In the genomic region with DNA sequence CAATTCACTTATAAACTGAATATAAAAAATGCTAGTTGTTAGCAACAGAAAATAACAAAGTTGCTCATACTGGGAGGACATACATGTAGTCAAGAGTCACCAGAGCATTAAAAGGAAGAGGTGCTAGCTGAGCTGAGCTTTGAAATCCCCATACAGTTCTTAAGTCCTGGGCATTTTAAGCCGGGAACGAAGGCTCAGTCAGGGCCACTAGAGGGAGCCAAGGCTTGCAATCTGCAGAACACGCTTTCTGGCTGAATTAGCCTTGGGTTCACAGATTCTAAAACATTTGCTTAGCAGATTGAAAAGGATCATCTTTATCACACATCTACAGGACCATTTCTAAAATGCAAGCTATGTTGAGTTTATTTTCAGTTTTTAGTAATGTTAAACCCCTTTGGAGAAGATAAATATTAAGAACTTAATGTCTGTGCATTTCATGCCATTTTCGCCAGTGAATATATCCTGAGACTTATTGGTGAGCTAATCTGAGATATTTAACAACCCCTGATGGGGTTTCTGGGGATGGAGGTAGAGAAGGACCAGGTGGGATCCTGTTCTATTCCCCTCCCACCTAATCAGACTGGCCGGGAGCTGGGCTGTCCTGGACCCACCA, we compare ENCODE assay signal across 7 cellular contexts. TPM values are rescaled to one million over a fixed set of nuclear protein-coding genes. Genes with fewer than 3 reads are reported as not detected.
DNase-seq lines count a peak whose midpoint lies in the region; TF ChIP-seq lines count a peak whose summit lies in the region.

No MANE protein-coding gene starts in this region.

- no peak overlapping the region for H3K27ac ChIP-seq in fibroblast of lung (ENCODE audit: insufficient read depth, low read length)
- no peak overlapping the region for H3K27ac ChIP-seq in neural cell (ENCODE audit: low read length)
- no peak overlapping the region for H3K27ac ChIP-seq in thymus (ENCODE audit: low read depth)

- TF ChIP-seq EP300 in neural cell (conservative IDR thresholded peaks at IDR 0.05; ENCODE audit: poor library complexity, severe bottlenecking), result no peak

- no peaks in the 10 kb centered on the region for H3K9me3 ChIP-seq in fibroblast of lung (ENCODE audit: control insufficient read depth, insufficient read depth, low read depth, low read length)
- H3K9me3 ChIP-seq in neural cell (ENCODE audit: low read length), result no peaks in the 10 kb centered on the region
- H3K9me3 ChIP-seq in thymus (ENCODE audit: control insufficient read depth), result no peaks in the 10 kb centered on the region

- H3K36me3 ChIP-seq in fibroblast of lung (ENCODE audit: control insufficient read depth, insufficient read depth, low read length), result no peaks in the 10 kb centered on the region
- no peaks in the 10 kb centered on the region for H3K36me3 ChIP-seq in neural cell (ENCODE audit: insufficient read depth, low read length)
- H3K36me3 ChIP-seq in thymus (ENCODE audit: control insufficient read depth, insufficient read depth), result no peaks in the 10 kb centered on the region

- no peaks in the 10 kb centered on the region for H3F3A ChIP-seq in neural cell (ENCODE audit: insufficient read depth, low read length, poor library complexity, severe bottlenecking)

- DNase-seq in HS-27A (ENCODE audit: low read depth) (peak; percentile 62), NOMO-1 treated with DMSO at 0.1 percent for 48 hours (lab: John Stamatoyannopoulos, UW; ENCODE audit: unreplicated experiment) (peak; percentile 55), activated T-cell treated with anti-CD3 and anti-CD28 coated beads for 4 hours (peak; percentile 29), fibroblast of lung (ENCODE audit: low read depth in 2 of 2) (peak; percentile 71 to 86)

- H4K20me1 ChIP-seq in fibroblast of lung (ENCODE audit: control insufficient read depth, extremely low read depth, insufficient read depth, low read length), result no peaks in the 10 kb centered on the region
- no peaks in the 10 kb centered on the region for H4K20me1 ChIP-seq in neural cell (ENCODE audit: insufficient read depth)

- no peak overlapping the region for H3K9ac ChIP-seq in fibroblast of lung (ENCODE audit: insufficient read depth, low read length)
- no peak overlapping the region for H3K9ac ChIP-seq in neural cell (ENCODE audit: low read length)

- H3K4me2 ChIP-seq in fibroblast of lung (ENCODE audit: extremely low read depth, insufficient read depth, low read length) (no peak overlapping the region), neural cell (ENCODE audit: low read length) (no peak overlapping the region)

- H2AFZ ChIP-seq in fibroblast of lung (ENCODE audit: low read length), result no peak overlapping the region
- H2AFZ ChIP-seq in neural cell (ENCODE audit: low read depth, low read length), result no peak overlapping the region

- peak; percentile 93 for TF ChIP-seq RAD21 in neural cell (conservative IDR thresholded peaks at IDR 0.05)

- no peaks in the 10 kb centered on the region for H3K9me2 ChIP-seq in neural cell (ENCODE audit: insufficient read depth, low read length)

- no peak overlapping the region for H3K4me3 ChIP-seq in fibroblast of lung (replicated peaks in 1 of 4; ENCODE audit: control extremely low read depth in 1 of 4, insufficient read depth in 1 of 4, low read depth in 3 of 4, low read length in 4 of 4)
- no peak overlapping the region for H3K4me3 ChIP-seq in neural cell (ENCODE audit: low read length)
- peak overlapping the region; percentile 30 for H3K4me3 ChIP-seq in thymus (ENCODE audit: low read length)

- 38% methylated on average over 5 of the region's 5 CpGs for WGBS in thymus

- H3K4me1 ChIP-seq in fibroblast of lung (ENCODE audit: control insufficient read depth, extremely low read depth, insufficient read depth, low read length) (no peaks in the 10 kb centered on the region), thymus (ENCODE audit: control insufficient read depth, insufficient read depth, low read length) (peaks cover 38% of the 10 kb centered on the region)

- H3K27me3 ChIP-seq in fibroblast of lung (ENCODE audit: control insufficient read depth, insufficient read depth, low read length) (peaks cover 13% of the 10 kb centered on the region), neural cell (ENCODE audit: insufficient read depth, low read depth, low read length) (no peaks in the 10 kb centered on the region), thymus (ENCODE audit: control insufficient read depth, insufficient read depth) (no peaks in the 10 kb centered on the region)

- no peaks in the 10 kb centered on the region for H3K79me2 ChIP-seq in fibroblast of lung (ENCODE audit: control insufficient read depth, insufficient read depth, low read length)
- H3K79me2 ChIP-seq in neural cell (replicated peaks; ENCODE audit: insufficient read depth, low read length), result no peaks in the 10 kb centered on the region

- TF ChIP-seq CTCF in GM12801 (IDR thresholded peaks at IDR 0.05; ENCODE audit: extremely low read depth, insufficient read length) (peak; percentile 42), fibroblast of lung (conservative IDR thresholded peaks at IDR 0.05 in 1 of 2, IDR thresholded peaks at IDR 0.05 in 1 of 2; ENCODE audit: low read depth in 1 of 2, low read length in 2 of 2) (peak; percentile 97 to 99), neural cell (IDR thresholded peaks at IDR 0.05; ENCODE audit: poor library complexity, severe bottlenecking) (peak; percentile 92)

TF ChIP-seq in neural cell, 6 proteins besides CTCF, POLR2A, EP300 and RAD21:
- TF ChIP-seq EZH2 (IDR thresholded peaks at IDR 0.05; ENCODE audit: borderline replicate concordance, insufficient read depth, low read length, poor library complexity, severe bottlenecking) (no peak), TAF1 (IDR thresholded peaks at IDR 0.05; ENCODE audit: low read depth) (no peak), POLR2AphosphoS5 (IDR thresholded peaks at IDR 0.05) (no peak), MXI1 (conservative IDR thresholded peaks at IDR 0.05; ENCODE audit: poor library complexity, severe bottlenecking) (no peak), SMC3 (conservative IDR thresholded peaks at IDR 0.05; ENCODE audit: poor library complexity) (peak; percentile 91)
- TF ChIP-seq, protein P1, sequence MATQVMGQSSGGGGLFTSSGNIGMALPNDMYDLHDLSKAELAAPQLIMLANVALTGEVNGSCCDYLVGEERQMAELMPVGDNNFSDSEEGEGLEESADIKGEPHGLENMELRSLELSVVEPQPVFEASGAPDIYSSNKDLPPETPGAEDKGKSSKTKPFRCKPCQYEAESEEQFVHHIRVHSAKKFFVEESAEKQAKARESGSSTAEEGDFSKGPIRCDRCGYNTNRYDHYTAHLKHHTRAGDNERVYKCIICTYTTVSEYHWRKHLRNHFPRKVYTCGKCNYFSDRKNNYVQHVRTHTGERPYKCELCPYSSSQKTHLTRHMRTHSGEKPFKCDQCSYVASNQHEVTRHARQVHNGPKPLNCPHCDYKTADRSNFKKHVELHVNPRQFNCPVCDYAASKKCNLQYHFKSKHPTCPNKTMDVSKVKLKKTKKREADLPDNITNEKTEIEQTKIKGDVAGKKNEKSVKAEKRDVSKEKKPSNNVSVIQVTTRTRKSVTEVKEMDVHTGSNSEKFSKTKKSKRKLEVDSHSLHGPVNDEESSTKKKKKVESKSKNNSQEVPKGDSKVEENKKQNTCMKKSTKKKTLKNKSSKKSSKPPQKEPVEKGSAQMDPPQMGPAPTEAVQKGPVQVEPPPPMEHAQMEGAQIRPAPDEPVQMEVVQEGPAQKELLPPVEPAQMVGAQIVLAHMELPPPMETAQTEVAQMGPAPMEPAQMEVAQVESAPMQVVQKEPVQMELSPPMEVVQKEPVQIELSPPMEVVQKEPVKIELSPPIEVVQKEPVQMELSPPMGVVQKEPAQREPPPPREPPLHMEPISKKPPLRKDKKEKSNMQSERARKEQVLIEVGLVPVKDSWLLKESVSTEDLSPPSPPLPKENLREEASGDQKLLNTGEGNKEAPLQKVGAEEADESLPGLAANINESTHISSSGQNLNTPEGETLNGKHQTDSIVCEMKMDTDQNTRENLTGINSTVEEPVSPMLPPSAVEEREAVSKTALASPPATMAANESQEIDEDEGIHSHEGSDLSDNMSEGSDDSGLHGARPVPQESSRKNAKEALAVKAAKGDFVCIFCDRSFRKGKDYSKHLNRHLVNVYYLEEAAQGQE (IDR thresholded peaks at IDR 0.05; ENCODE audit: borderline replicate concordance), result no peak

RNA-seq across cellular contexts. Expression of a gene that starts 26.3 kb away (rescaled TPM):
- total RNA-seq in fibroblast of lung, result 1.8 and 2.1 TPM in 2 replicates
- polyA plus RNA-seq in fibroblast of lung, result 3.2 and 3.9 TPM in 2 replicates
- polyA plus RNA-seq in fibroblast of lung (2012), result 4.5 and 4.7 TPM in 2 replicates
- polyA minus RNA-seq in fibroblast of lung (ENCODE audit: low replicate concordance), result not detected in 2 replicates
- not detected in 2 replicates for polyA plus RNA-seq in neural cell
- polyA minus RNA-seq in neural cell, result 0.35 TPM in 1 of 2 replicates, not detected in the other
- polyA plus RNA-seq in thymus, result 3.4 TPM

Comparison
In these comparisons a context has a peak if more than half of its experiments do, and no peak if none do; other contexts are left out.
1. CTCF ChIP-seq: peak in every context shown above with its lines; median percentile 98 in fibroblast of lung; 92 in neural cell; 42 in GM12801.